In genomic region chr5:124341066-124341943, GRCh38 we compare ENCODE assay signal across 11 cellular contexts.
DNase-seq lines count a peak whose midpoint lies in the region; ATAC-seq, FAIRE-seq and TF ChIP-seq lines count a peak whose summit lies in the region.
"Had no signal": no experiment of that assay in that cellular context is flagged by ENCODE, and none has a peak within 500 bp of the region (broad histone marks: within the 10 kb centered on the region; RNA-seq: fewer than 3 reads in every experiment).

No MANE protein-coding gene starts in this region.

- H2AFZ ChIP-seq in endothelial cell of umbilical vein (ENCODE audit: low read depth, low read length), result no peak overlapping the region

- TF ChIP-seq POLR2A in endothelial cell of umbilical vein (IDR thresholded peaks at IDR 0.05; ENCODE audit: low read depth, low read length), result no peak

- TF ChIP-seq CTCF in endothelial cell of umbilical vein (IDR thresholded peaks at IDR 0.05; ENCODE audit: extremely low read depth in 1 of 2, insufficient read depth in 1 of 2, low read depth in 1 of 2, low read length in 2 of 2) (no peak), upper lobe of right lung (IDR thresholded peaks at IDR 0.05) (no peak)

- H3K79me2 ChIP-seq in endothelial cell of umbilical vein (ENCODE audit: control insufficient read depth, insufficient read depth, low read length), result no peaks in the 10 kb centered on the region

- H3K4me3 ChIP-seq in endothelial cell of umbilical vein (replicated peaks in 1 of 3; ENCODE audit: insufficient read depth in 1 of 3, low read depth in 1 of 3, low read length in 3 of 3), result no peak overlapping the region
- H3K4me3 ChIP-seq in upper lobe of right lung, result no peak overlapping the region
- H3K4me3 ChIP-seq in CD8-positive, alpha-beta memory T cell (ENCODE audit: low read length), result no peak overlapping the region

- POLR2A ChIA-PET in endothelial cell of umbilical vein (lab: Charles Lee), result no interaction called here
- POLR2A ChIA-PET in CD8-positive, alpha-beta memory T cell (lab: Charles Lee), result no interaction called here

- no TSS peak for BruUV-seq in endothelial cell of umbilical vein (replicated peaks; lab: Mats Ljungman, UMichigan)

- no peaks in the 10 kb centered on the region for H3K4me1 Mint-ChIP-seq in CD8-positive, alpha-beta memory T cell

- H3K27me3 Mint-ChIP-seq in CD8-positive, alpha-beta memory T cell, result peaks cover 0 to 5% of the 10 kb centered on the region in 2 donors
- H3K27me3 Mint-ChIP-seq: brain; stimulated activated naive CD8-positive, alpha-beta T cell treated with anti-CD3 and anti-CD28 coated beads, Interleukin-15, Interleukin-2, amounts not matched to agents 100 ng/mL and 50 ng/mL, for 24 hours had no signal

- H3K27ac ChIP-seq in endothelial cell of umbilical vein (ENCODE audit: insufficient read depth, low read depth, low read length) (no peak overlapping the region), upper lobe of right lung (peak overlapping the region; percentile 55)
- no peak overlapping the region for H3K27ac ChIP-seq in CD8-positive, alpha-beta memory T cell (ENCODE audit: low read depth, low read length)

- H3K36me3 ChIP-seq in endothelial cell of umbilical vein (ENCODE audit: control insufficient read depth in 2 of 2, extremely low read depth in 1 of 2, insufficient read depth in 2 of 2, low read length in 2 of 2) (no peaks in the 10 kb centered on the region), upper lobe of right lung (no peaks in the 10 kb centered on the region)
- no peaks in the 10 kb centered on the region for H3K36me3 ChIP-seq in CD8-positive, alpha-beta memory T cell (ENCODE audit: insufficient read depth, low read length)

- H3K9me3 ChIP-seq in endothelial cell of umbilical vein (replicated peaks; ENCODE audit: control insufficient read depth, insufficient read depth, low read length), result no peaks in the 10 kb centered on the region
- no peaks in the 10 kb centered on the region for H3K9me3 ChIP-seq in upper lobe of right lung
- H3K9me3 ChIP-seq in CD8-positive, alpha-beta memory T cell (ENCODE audit: low read length), result no peaks in the 10 kb centered on the region

- DNase-seq in endothelial cell of umbilical vein (ENCODE audit: low read depth, low spot score) (peak; percentile 29), midbrain (lab: John Stamatoyannopoulos, UW) (peak; percentile 40), upper lobe of right lung (no peak)
- no peak for DNase-seq in activated CD8-positive, alpha-beta memory T cell treated with anti-CD3 and anti-CD28 coated beads for 24 hours
- no peak for DNase-seq in CD8-positive, alpha-beta memory T cell
- DNase-seq: SW 1271 had no signal

- FAIRE-seq in endothelial cell of umbilical vein (lab: Jason Lieb, UNC), result no peak

- dilution Hi-C loops in endothelial cell of umbilical vein (cut with MboI; ENCODE audit: extremely low pct_ligation_motif_present, low sequenced_read_pairs), result no loop called here

- CTCF ChIA-PET in endothelial cell of umbilical vein (lab: Charles Lee), result interaction anchor here (0.6 kb wide), 1 partner anchor 671 kb away, joined by 3 read pairs; no protein-coding TSS in a partner anchor
- CTCF ChIA-PET in CD8-positive, alpha-beta memory T cell (lab: Charles Lee), result no interaction called here

- no peaks in the 10 kb centered on the region for H3K36me3 Mint-ChIP-seq in CD8-positive, alpha-beta memory T cell
- H3K36me3 Mint-ChIP-seq: brain had no signal

- H3K4me2 ChIP-seq in endothelial cell of umbilical vein (ENCODE audit: insufficient read depth, low read length), result no peak overlapping the region

- no peaks in the 10 kb centered on the region for H3K9me1 ChIP-seq in endothelial cell of umbilical vein (replicated peaks; ENCODE audit: control insufficient read depth, extremely low read depth, insufficient read depth, low read length)

- peaks cover 0 to 10% (median 2%) of the 10 kb centered on the region in 5 donors for H3K9me3 Mint-ChIP-seq in CD8-positive, alpha-beta memory T cell
- H3K9me3 Mint-ChIP-seq: activated T-helper 1 cell treated with anti-CD3 and anti-CD28 coated beads, Interleukin-12 subunit alpha, Interleukin-12 subunit beta, Interleukin-2, Interleukin-4 antibody, amounts not matched to agents 30 ng/mL and 10 ng/mL and 1 ng/mL, durations not matched to agents 14 hours and 24 hours and 36 hours; stimulated activated naive CD8-positive, alpha-beta T cell treated with anti-CD3 and anti-CD28 coated beads, Interleukin-15, Interleukin-2, amounts not matched to agents 100 ng/mL and 50 ng/mL, for 24 hours had no signal

- H4K20me1 ChIP-seq in endothelial cell of umbilical vein (replicated peaks; ENCODE audit: control insufficient read depth, extremely low read depth, insufficient read depth, low read length), result no peaks in the 10 kb centered on the region

- H3K27me3 ChIP-seq in endothelial cell of umbilical vein (ENCODE audit: control insufficient read depth in 2 of 2, insufficient read depth in 2 of 2, low read length in 2 of 2), result peaks cover 0 to 3% of the 10 kb centered on the region in 2 experiments
- H3K27me3 ChIP-seq in upper lobe of right lung, result no peaks in the 10 kb centered on the region
- H3K27me3 ChIP-seq in CD8-positive, alpha-beta memory T cell (ENCODE audit: insufficient read depth, low read length, poor library complexity, severe bottlenecking), result no peaks in the 10 kb centered on the region

- H3K27ac Mint-ChIP-seq in CD8-positive, alpha-beta memory T cell, result no peak overlapping the region
- H3K27ac Mint-ChIP-seq: activated T-helper 1 cell treated with anti-CD3 and anti-CD28 coated beads, Interleukin-12 subunit alpha, Interleukin-12 subunit beta, Interleukin-2, Interleukin-4 antibody, amounts not matched to agents 30 ng/mL and 10 ng/mL and 1 ng/mL, durations not matched to agents 14 hours and 24 hours and 36 hours; stimulated activated naive CD8-positive, alpha-beta T cell treated with anti-CD3 and anti-CD28 coated beads, Interleukin-15, Interleukin-2, amounts not matched to agents 100 ng/mL and 50 ng/mL, for 24 hours had no signal

- intact Hi-C loops in endothelial cell of umbilical vein (cut with micrococcal nuclease), result no loop called here
- intact Hi-C loops in upper lobe of right lung (cut with DNase I), result no loop called here

- no peaks in the 10 kb centered on the region for H3K4me1 ChIP-seq in endothelial cell of umbilical vein (ENCODE audit: control insufficient read depth, extremely low read depth, insufficient read depth, low read length)
- peaks cover 25% of the 10 kb centered on the region for H3K4me1 ChIP-seq in upper lobe of right lung
- no peaks in the 10 kb centered on the region for H3K4me1 ChIP-seq in CD8-positive, alpha-beta memory T cell (ENCODE audit: insufficient read depth, low read length)

- no peak overlapping the region for H3K9ac ChIP-seq in endothelial cell of umbilical vein (replicated peaks; ENCODE audit: extremely low read depth, insufficient read depth, low read length)

- no peak overlapping the region for H3K4me3 Mint-ChIP-seq in CD8-positive, alpha-beta memory T cell
- H3K4me3 Mint-ChIP-seq: activated T-helper 1 cell treated with anti-CD3 and anti-CD28 coated beads, Interleukin-12 subunit alpha, Interleukin-12 subunit beta, Interleukin-2, Interleukin-4 antibody, amounts not matched to agents 30 ng/mL and 10 ng/mL and 1 ng/mL, durations not matched to agents 14 hours and 24 hours and 36 hours; stimulated activated naive CD8-positive, alpha-beta T cell treated with anti-CD3 and anti-CD28 coated beads, Interleukin-15, Interleukin-2, amounts not matched to agents 100 ng/mL and 50 ng/mL, for 24 hours had no signal

- ATAC-seq in HG02884 (IDR thresholded peaks at IDR 0.05; ENCODE audit: unreplicated experiment), result peak; percentile 54
- peak; percentile 28 for ATAC-seq in upper lobe of right lung
- ATAC-seq in HG02938 (IDR thresholded peaks at IDR 0.05; ENCODE audit: unreplicated experiment), result no peak

TF ChIP-seq in endothelial cell of umbilical vein, 7 proteins besides CTCF, POLR2A, EP300 and RAD21:
- TF ChIP-seq MAX (IDR thresholded peaks at IDR 0.05; ENCODE audit: insufficient read depth, insufficient read length) (no peak), MYC (IDR thresholded peaks at IDR 0.05; ENCODE audit: low read depth, low read length) (no peak), POLR2AphosphoS5 (IDR thresholded peaks at IDR 0.05; ENCODE audit: insufficient read depth, low read depth, low read length) (no peak), EZH2 (IDR thresholded peaks at IDR 0.05; ENCODE audit: borderline replicate concordance, low read depth, low read length, severe bottlenecking) (no peak), GATA2 (IDR thresholded peaks at IDR 0.05; ENCODE audit: insufficient read depth, insufficient read length, low read depth, low read length) (no peak), JUN (IDR thresholded peaks at IDR 0.05; ENCODE audit: borderline replicate concordance, insufficient read depth, insufficient read length, low read depth) (no peak), FOS (IDR thresholded peaks at IDR 0.05; ENCODE audit: borderline replicate concordance, insufficient read depth, low read length) (no peak)

Comparison
In these comparisons a context has a peak if more than half of its experiments do, and no peak if none do; other contexts are left out.
1. DNase-seq: peak in endothelial cell of umbilical vein (single experiment) and midbrain (single experiment); none in upper lobe of right lung (single experiment), activated CD8-positive, alpha-beta memory T cell treated with anti-CD3 and anti-CD28 coated beads for 24 hours (single experiment) and CD8-positive, alpha-beta memory T cell (0 of 5).